Comparison of ENCODE assay signal across 14 cellular contexts in genomic region chr9:124018731-124019697, GRCh38. TPM values are rescaled to one million over a fixed set of nuclear protein-coding genes. Genes with fewer than 3 reads are reported as not detected.
DNase-seq lines count a peak whose midpoint lies in the region; ATAC-seq lines count a peak whose summit lies in the region.
"Had no signal": no experiment of that assay in that cellular context is flagged by ENCODE, and none has a peak within 500 bp of the region (broad histone marks: within the 10 kb centered on the region; RNA-seq: fewer than 3 reads in every experiment).

No MANE protein-coding gene starts in this region.

- no peak for DNase-seq in activated naive CD4-positive, alpha-beta T cell treated with anti-CD3 and anti-CD28 coated beads, Interleukin-2, amount 10 ng/mL, durations not matched to agents 7 days and 5 days
- no peak for DNase-seq in activated naive CD4-positive, alpha-beta T cell treated with anti-CD3 and anti-CD28 coated beads, Interleukin-2, amount 50 U/mL, for 16 hours
- no peak for DNase-seq in stimulated activated naive CD8-positive, alpha-beta T cell treated with anti-CD3 and anti-CD28 coated beads, Interleukin-15, amount 100 ng/mL, for 72 hours
- no peak for DNase-seq in HCEC 1CT
- no peak for DNase-seq in G401 (ENCODE audit: low spot score)
- DNase-seq: AML-193, hippocampal formation, IMR-90, SJCRH30 had no signal

- ATAC-seq in stimulated activated naive CD8-positive, alpha-beta T cell treated with anti-CD3 and anti-CD28 coated beads, Interleukin-15, amount 100 ng/mL, for 72 hours = no peak
- ATAC-seq in HG03280 (IDR thresholded peaks at IDR 0.05; ENCODE audit: unreplicated experiment) = no peak

- H3K4me3 Mint-ChIP-seq in activated naive CD4-positive, alpha-beta T cell treated with anti-CD3 and anti-CD28 coated beads, Interleukin-2, amount 10 ng/mL, durations not matched to agents 7 days and 5 days = no peak overlapping the region
- H3K4me3 Mint-ChIP-seq in activated naive CD8-positive, alpha-beta T cell = peak overlapping the region; percentile 74
- H3K4me3 Mint-ChIP-seq in stimulated activated naive CD8-positive, alpha-beta T cell treated with anti-CD3 and anti-CD28 coated beads, Interleukin-15, amount 100 ng/mL, for 72 hours = peak overlapping the region; percentile 56 to 72

- H3K4me1 Mint-ChIP-seq in activated naive CD4-positive, alpha-beta T cell treated with anti-CD3 and anti-CD28 coated beads, Interleukin-2, amount 10 ng/mL, durations not matched to agents 7 days and 5 days = peaks cover 20% of the 10 kb centered on the region
- peaks cover 41% of the 10 kb centered on the region for H3K4me1 Mint-ChIP-seq in activated naive CD8-positive, alpha-beta T cell (ENCODE audit: low read depth)
- peaks cover 44% of the 10 kb centered on the region for H3K4me1 Mint-ChIP-seq in stimulated activated naive CD8-positive, alpha-beta T cell treated with anti-CD3 and anti-CD28 coated beads, Interleukin-15, amount 100 ng/mL, for 72 hours

- peaks cover 97% of the 10 kb centered on the region for H3K27me3 Mint-ChIP-seq in activated naive CD4-positive, alpha-beta T cell treated with anti-CD3 and anti-CD28 coated beads, Interleukin-2, amount 10 ng/mL, durations not matched to agents 7 days and 5 days
- peaks cover 53% of the 10 kb centered on the region for H3K27me3 Mint-ChIP-seq in activated naive CD8-positive, alpha-beta T cell
- peaks cover 96% of the 10 kb centered on the region for H3K27me3 Mint-ChIP-seq in stimulated activated naive CD8-positive, alpha-beta T cell treated with anti-CD3 and anti-CD28 coated beads, Interleukin-15, amount 100 ng/mL, for 72 hours

- H3K27ac Mint-ChIP-seq in activated naive CD4-positive, alpha-beta T cell treated with anti-CD3 and anti-CD28 coated beads, Interleukin-2, amount 10 ng/mL, durations not matched to agents 7 days and 5 days = peak overlapping the region; percentile 65
- no peak overlapping the region for H3K27ac Mint-ChIP-seq in activated naive CD8-positive, alpha-beta T cell
- no peak overlapping the region for H3K27ac Mint-ChIP-seq in stimulated activated naive CD8-positive, alpha-beta T cell treated with anti-CD3 and anti-CD28 coated beads, Interleukin-15, amount 100 ng/mL, for 72 hours

- peaks cover 11% of the 10 kb centered on the region for H3K36me3 Mint-ChIP-seq in activated naive CD4-positive, alpha-beta T cell treated with anti-CD3 and anti-CD28 coated beads, Interleukin-2, amount 10 ng/mL, durations not matched to agents 7 days and 5 days
- H3K36me3 Mint-ChIP-seq in activated naive CD8-positive, alpha-beta T cell = no peaks in the 10 kb centered on the region

- peak overlapping the region; percentile 47 for H3K4me3 ChIP-seq in iPS-18c (ENCODE audit: insufficient read depth, low read depth, low read length)
- H3K4me3 ChIP-seq: SJCRH30 had no signal

- H3K9me3 ChIP-seq in iPS-18c (ENCODE audit: control insufficient read depth, insufficient read depth, low read length) = peaks cover 2% of the 10 kb centered on the region
- H3K9me3 ChIP-seq: SJCRH30 had no signal

- CTCF ChIA-PET in activated naive CD4-positive, alpha-beta T cell treated with anti-CD3 and anti-CD28 coated beads, Interleukin-2, amount 10 ng/mL, durations not matched to agents 7 days and 5 days (lab: Charles Lee) = interaction anchor here (1.2 kb wide), 1 partner anchor 22 kb away, joined by 4 read pairs; no protein-coding TSS in a partner anchor

- H3K9me3 Mint-ChIP-seq in activated naive CD4-positive, alpha-beta T cell treated with anti-CD3 and anti-CD28 coated beads, Interleukin-2, amount 10 ng/mL, durations not matched to agents 7 days and 5 days = no peaks in the 10 kb centered on the region
- no peaks in the 10 kb centered on the region for H3K9me3 Mint-ChIP-seq in activated naive CD8-positive, alpha-beta T cell (ENCODE audit: low read depth)
- no peaks in the 10 kb centered on the region for H3K9me3 Mint-ChIP-seq in stimulated activated naive CD8-positive, alpha-beta T cell treated with anti-CD3 and anti-CD28 coated beads, Interleukin-15, amount 100 ng/mL, for 72 hours

- in situ Hi-C loops in G401 (cut with HindIII; ENCODE audit: low sequenced_read_pairs) = no loop called here

RNA-seq across cellular contexts. Expression of gene LHX2, which starts 7.4 kb away (rescaled TPM):
- total RNA-seq in G401 (2014; rRNA removed; shearing (Covaris generic)) = 31.6 and 36.9 TPM in 2 replicates
- total RNA-seq: activated CD8-positive, alpha-beta memory T cell treated with anti-CD3 and anti-CD28 coated beads for 36 hours; IMR-90; osteocyte had no signal
